In genomic region chr11:118027694-118028093, GRCh38 we compare ENCODE assay signal across 32 cellular contexts. TPM values are rescaled to one million over a fixed set of nuclear protein-coding genes. Genes with fewer than 3 reads are reported as not detected.
"Had no signal": no experiment of that assay in that cellular context is flagged by ENCODE, and none has a peak within 500 bp of the region (broad histone marks: within the 10 kb centered on the region; RNA-seq: fewer than 3 reads in every experiment).

No MANE protein-coding gene starts in this region.

- DNase-seq: activated CD4-positive, alpha-beta T cell treated with anti-CD3 and anti-CD28 coated beads, Interleukin-2, amount 50 U/mL, for 1 hour; activated CD8-positive, alpha-beta T cell treated with anti-CD3 and anti-CD28 coated beads for 36 hours; activated gamma-delta T cell treated with Interleukin-2 at 50 U/mL for 16 hours; activated naive CD4-positive, alpha-beta T cell treated with anti-CD3 and anti-CD28 coated beads, Interleukin-2, amount 50 U/mL, for 16 hours; activated T-cell treated with anti-CD3 and anti-CD28 coated beads, Interleukin-2, amount 50 U/mL, for 4 hours; amygdala; caudate nucleus; cortex of kidney; effector CD4-positive, alpha-beta T cell; gastrocnemius medialis; glutamatergic neuron; left ventricle myocardium superior; mucosa of descending colon; right lobe of liver; stimulated activated CD4-positive, alpha-beta T cell treated with anti-CD3 and anti-CD28 coated beads, Interleukin-4, amount 100 ng/mL, for 1 hour; stimulated activated naive CD8-positive, alpha-beta T cell treated with anti-CD3 and anti-CD28 coated beads, Interleukin-15, Interleukin-2, amounts not matched to agents 100 U/mL and 50 U/mL, for 24 hours; T-helper 2 cell had no signal

- H3K27ac ChIP-seq: gastrocnemius medialis, right lobe of liver, thoracic aorta, vagina had no signal

- FAIRE-seq: endometrium, islet of Langerhans had no signal

- H3K27me3 ChIP-seq: right lobe of liver, vagina had no signal

- H3K4me1 ChIP-seq: gastrocnemius medialis, right lobe of liver, vagina had no signal

- H3K4me3 ChIP-seq: gastrocnemius medialis, mucosa of descending colon, right lobe of liver, thoracic aorta, vagina had no signal

- ATAC-seq: activated CD8-positive, alpha-beta T cell treated with anti-CD3 and anti-CD28 coated beads for 36 hours; activated T-cell treated with anti-CD3 and anti-CD28 coated beads, Interleukin-2, amount 50 U/mL, for 4 hours; activated T-helper 17 cell treated with anti-CD3 and anti-CD28 coated beads, Interleukin-2, amount 50 U/mL, for 72 hours; gastrocnemius medialis; left ventricle myocardium superior; mucosa of descending colon; natural killer cell treated with Interleukin-12 subunit alpha and Interleukin-12 subunit beta and Interleukin-15 and Interleukin-18, amount 100 ng/mL, for 72 hours; right lobe of liver; stimulated activated naive CD8-positive, alpha-beta T cell treated with anti-CD3 and anti-CD28 coated beads, Interleukin-15, Interleukin-2, amounts not matched to agents 100 U/mL and 50 U/mL, for 24 hours; WTC11 had no signal

- H3K36me3 ChIP-seq: gastrocnemius medialis, right lobe of liver, thoracic aorta, vagina had no signal

- H3K9me3 ChIP-seq: mucosa of descending colon, right lobe of liver, thoracic aorta, vagina had no signal

RNA-seq across cellular contexts. Expression of gene IL10RA, which starts 41.5 kb away (rescaled TPM):
- total RNA-seq: lung microvascular endothelial cell, myocyte, osteocyte had no signal

RNA-seq across cellular contexts. Expression of gene TMPRSS4, which starts 49.2 kb away (rescaled TPM):
- total RNA-seq: activated CD8-positive, alpha-beta T cell treated with anti-CD3 and anti-CD28 coated beads for 36 hours; chondrocyte; left ventricle myocardium superior; lung microvascular endothelial cell; mesenteric fat pad; myocyte; osteocyte; posterior vena cava; skeletal muscle tissue had no signal

RNA-seq across cellular contexts. Expression of gene SMIM35, which starts 59.1 kb away (rescaled TPM):
- total RNA-seq: activated T-cell treated with anti-CD3 and anti-CD28 coated beads, Interleukin-2, amount 50 U/mL, for 4 hours; activated T-helper 17 cell treated with anti-CD3 and anti-CD28 coated beads, Interleukin-2, amount 50 U/mL, for 72 hours; chondrocyte; epithelial cell of proximal tubule; gastrocnemius medialis; left ventricle myocardium superior; lung microvascular endothelial cell; mesenteric fat pad; mucosa of descending colon; myocyte; natural killer cell treated with Interleukin-12 subunit alpha and Interleukin-12 subunit beta and Interleukin-15 and Interleukin-18, amount 100 ng/mL, for 72 hours; osteocyte; posterior vena cava; right lobe of liver; skeletal muscle tissue; thoracic aorta; vagina; WTC11 had no signal
